Comparison of ENCODE assay signal across 23 cellular contexts in the genomic region with DNA sequence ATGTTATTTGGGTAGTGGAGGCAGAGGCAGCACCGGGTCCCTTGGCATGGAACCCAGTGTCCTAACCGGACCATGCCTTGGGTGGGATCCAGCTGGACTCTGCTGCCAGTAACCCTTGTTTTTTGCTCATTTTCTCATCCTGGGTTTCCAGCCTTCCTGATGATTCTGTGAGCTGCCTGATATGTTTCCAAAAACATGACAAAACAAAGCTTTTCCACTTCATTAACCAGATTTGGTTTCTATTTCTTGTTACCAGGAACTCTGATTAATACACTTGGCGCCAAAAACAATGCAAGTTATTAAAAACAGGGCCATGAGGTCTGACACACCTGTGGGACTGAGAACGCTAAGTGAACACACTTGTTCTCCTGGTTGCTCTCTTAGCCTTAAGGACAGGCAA. TPM values are rescaled to one million over a fixed set of nuclear protein-coding genes. Genes with fewer than 3 reads are reported as not detected.
DNase-seq lines count a peak whose midpoint lies in the region; ATAC-seq, FAIRE-seq and TF ChIP-seq lines count a peak whose summit lies in the region.
"Had no signal": no experiment of that assay in that cellular context is flagged by ENCODE, and none has a peak within 500 bp of the region (broad histone marks: within the 10 kb centered on the region; RNA-seq: fewer than 3 reads in every experiment).

No MANE protein-coding gene starts in this region.

- H3K9me3 ChIP-seq in astrocyte (ENCODE audit: insufficient read depth, low read depth, low read length) (peaks cover 6% of the 10 kb centered on the region), esophagus (ENCODE audit: control insufficient read depth in 2 of 2, insufficient read depth in 1 of 2, low read depth in 1 of 2, low read length in 1 of 2) (peaks cover 0 to 5% of the 10 kb centered on the region in 2 donors), neural progenitor cell (ENCODE audit: low read depth) (peaks cover 8% of the 10 kb centered on the region), transverse colon (no peaks in the 10 kb centered on the region)
- H3K9me3 ChIP-seq: SJCRH30 had no signal

- no peaks in the 10 kb centered on the region for H3K4me1 Mint-ChIP-seq in astrocyte (ENCODE audit: low read depth, unreplicated experiment)
- peaks cover 8% of the 10 kb centered on the region for H3K4me1 Mint-ChIP-seq in neural progenitor cell
- H3K4me1 Mint-ChIP-seq in activated T-cell treated with anti-CD3 and anti-CD28 coated beads, Interleukin-2, amount 50 U/mL, for 72 hours (ENCODE audit: low read depth), result peaks cover 6% of the 10 kb centered on the region

- H3K27ac Mint-ChIP-seq in astrocyte (ENCODE audit: unreplicated experiment), result no peak overlapping the region
- H3K27ac Mint-ChIP-seq in neural progenitor cell, result peak overlapping the region; percentile 83
- H3K27ac Mint-ChIP-seq in activated T-cell treated with anti-CD3 and anti-CD28 coated beads, Interleukin-2, amount 50 U/mL, for 72 hours, result no peak overlapping the region
- H3K27ac Mint-ChIP-seq: CD8-positive, alpha-beta T cell had no signal

- no peak overlapping the region for H3K27ac ChIP-seq in astrocyte (ENCODE audit: low read depth, low read length)
- H3K27ac ChIP-seq in esophagus (ENCODE audit: low read depth in 2 of 2, low read length in 1 of 2), result peak overlapping the region; percentile 56 to 61
- H3K27ac ChIP-seq in neural progenitor cell, result no peak overlapping the region
- H3K27ac ChIP-seq in transverse colon, result no peak overlapping the region
- H3K27ac ChIP-seq: SJCRH30 had no signal

- H2AFZ ChIP-seq in astrocyte (ENCODE audit: low read depth, low read length), result no peak overlapping the region
- no peak overlapping the region for H2AFZ ChIP-seq in neural progenitor cell (replicated peaks)

- no peak for ATAC-seq in activated T-cell treated with anti-CD3 and anti-CD28 coated beads, Interleukin-2, amount 50 U/mL, for 72 hours (replicated peaks in 1 of 2)
- no peak for ATAC-seq in HG02885 (IDR thresholded peaks at IDR 0.05; ENCODE audit: poor library complexity, unreplicated experiment)
- ATAC-seq: CD8-positive, alpha-beta T cell; Panc1 had no signal

- H3K4me3 Mint-ChIP-seq in astrocyte (ENCODE audit: unreplicated experiment) (no peak overlapping the region), neural progenitor cell (no peak overlapping the region)
- H3K4me3 Mint-ChIP-seq in activated T-cell treated with anti-CD3 and anti-CD28 coated beads, Interleukin-2, amount 50 U/mL, for 72 hours, result no peak overlapping the region
- H3K4me3 Mint-ChIP-seq: CD8-positive, alpha-beta T cell had no signal

- H4K20me1 ChIP-seq in astrocyte (ENCODE audit: insufficient read depth, low read length) (no peaks in the 10 kb centered on the region), neural progenitor cell (ENCODE audit: low read depth) (no peaks in the 10 kb centered on the region)

- no peak overlapping the region for H3K4me2 ChIP-seq in astrocyte (ENCODE audit: low read length)
- no peak overlapping the region for H3K4me2 ChIP-seq in neural progenitor cell

- H3K36me3 ChIP-seq in astrocyte (ENCODE audit: insufficient read depth, low read length) (no peaks in the 10 kb centered on the region), esophagus (ENCODE audit: control insufficient read depth in 2 of 2, insufficient read depth in 2 of 2, low read length in 1 of 2) (no peaks in the 10 kb centered on the region), neural progenitor cell (no peaks in the 10 kb centered on the region), transverse colon (no peaks in the 10 kb centered on the region)
- H3K36me3 ChIP-seq: SJCRH30 had no signal

- H3K9ac ChIP-seq in astrocyte (ENCODE audit: low read length) (no peak overlapping the region), neural progenitor cell (no peak overlapping the region)

- no peaks in the 10 kb centered on the region for H3F3A ChIP-seq in neural progenitor cell (ENCODE audit: low read depth)

- no peak overlapping the region for H3K4me3 ChIP-seq in astrocyte (ENCODE audit: insufficient read depth, low read depth, low read length)
- no peak overlapping the region for H3K4me3 ChIP-seq in esophagus (ENCODE audit: low read depth in 1 of 2, low read length in 2 of 2)
- no peak overlapping the region for H3K4me3 ChIP-seq in neural progenitor cell
- H3K4me3 ChIP-seq in transverse colon, result no peak overlapping the region
- H3K4me3 ChIP-seq: SJCRH30 had no signal

- intact Hi-C loops in transverse colon (cut with DNase I; ENCODE audit: low total_unique reads), result no loop called here

- no peak for TF ChIP-seq EP300 in transverse colon (IDR thresholded peaks at IDR 0.05; ENCODE audit: low read depth)

- no peaks in the 10 kb centered on the region for H3K27me3 ChIP-seq in astrocyte (ENCODE audit: insufficient read depth, low read length)
- no peaks in the 10 kb centered on the region for H3K27me3 ChIP-seq in esophagus (ENCODE audit: control insufficient read depth in 1 of 2, insufficient read depth in 2 of 2, low read length in 2 of 2)
- H3K27me3 ChIP-seq in neural progenitor cell, result no peaks in the 10 kb centered on the region
- no peaks in the 10 kb centered on the region for H3K27me3 ChIP-seq in transverse colon
- H3K27me3 ChIP-seq: SJCRH30 had no signal

- H3K79me2 ChIP-seq in astrocyte (ENCODE audit: insufficient read depth, low read length), result no peaks in the 10 kb centered on the region
- H3K79me2 ChIP-seq in neural progenitor cell (ENCODE audit: low read depth), result no peaks in the 10 kb centered on the region

- WGBS in esophagus, 2 donors, result 25 to 48% methylated on average over 4 of the region's 4 CpGs
- WGBS in transverse colon (ENCODE audit: low coverage in 1 of 2), 2 donors, result 74 to 79% methylated on average over 3 to 4 of the region's 4 CpGs

- TF ChIP-seq CTCF in astrocyte (IDR thresholded peaks at IDR 0.05; ENCODE audit: insufficient read depth, low read depth, low read length) (no peak), neural progenitor cell (IDR thresholded peaks at IDR 0.05) (no peak), transverse colon (IDR thresholded peaks at IDR 0.05) (no peak)

- H3K36me3 Mint-ChIP-seq in astrocyte (ENCODE audit: low read depth, unreplicated experiment) (peaks cover 2% of the 10 kb centered on the region), neural progenitor cell (no peaks in the 10 kb centered on the region)
- H3K36me3 Mint-ChIP-seq in activated T-cell treated with anti-CD3 and anti-CD28 coated beads, Interleukin-2, amount 50 U/mL, for 72 hours (ENCODE audit: insufficient read depth in 2 of 2), result no peaks in the 10 kb centered on the region
- H3K36me3 Mint-ChIP-seq: CD8-positive, alpha-beta T cell had no signal

- H3K27me3 Mint-ChIP-seq in astrocyte (ENCODE audit: low read depth, unreplicated experiment), result no peaks in the 10 kb centered on the region
- H3K27me3 Mint-ChIP-seq in neural progenitor cell (ENCODE audit: insufficient read depth, low read depth), result no peaks in the 10 kb centered on the region
- H3K27me3 Mint-ChIP-seq in activated T-cell treated with anti-CD3 and anti-CD28 coated beads, Interleukin-2, amount 50 U/mL, for 72 hours (ENCODE audit: low read depth), result peaks cover 4% of the 10 kb centered on the region

- TF ChIP-seq POLR2A in transverse colon (IDR thresholded peaks at IDR 0.05), result no peak

- H3K9me3 Mint-ChIP-seq in astrocyte (ENCODE audit: unreplicated experiment) (peaks cover 12% of the 10 kb centered on the region), neural progenitor cell (peaks cover 12% of the 10 kb centered on the region)
- no peaks in the 10 kb centered on the region for H3K9me3 Mint-ChIP-seq in activated T-cell treated with anti-CD3 and anti-CD28 coated beads, Interleukin-2, amount 50 U/mL, for 72 hours
- H3K9me3 Mint-ChIP-seq: CD8-positive, alpha-beta T cell had no signal

- FAIRE-seq in astrocyte (lab: Jason Lieb, UNC), result no peak
- FAIRE-seq: GM19239, H54 had no signal

- H3K4me1 ChIP-seq in astrocyte (ENCODE audit: insufficient read depth, low read length), result no peaks in the 10 kb centered on the region
- peaks cover 0 to 3% of the 10 kb centered on the region in 2 donors for H3K4me1 ChIP-seq in esophagus (ENCODE audit: control insufficient read depth in 2 of 2, insufficient read depth in 2 of 2, low read length in 1 of 2)
- no peaks in the 10 kb centered on the region for H3K4me1 ChIP-seq in neural progenitor cell
- no peaks in the 10 kb centered on the region for H3K4me1 ChIP-seq in transverse colon
- H3K4me1 ChIP-seq: SJCRH30 had no signal

- in situ Hi-C loops in G401 (cut with HindIII; ENCODE audit: low sequenced_read_pairs) (no loop called here), transverse colon (cut with MboI; ENCODE audit: low pct_ligation_motif_present in 1 of 4, low pct_unique_long_range_greater_than_20kb in 1 of 4, low sequenced_read_pairs in 3 of 4) (loop anchor here in 1 of 4 donors (25.0 kb wide), 1 partner anchor 97 kb away; no protein-coding TSS in a partner anchor)

- DNase-seq in G401 (ENCODE audit: low spot score) (peak; percentile 60), astrocyte (ENCODE audit: low read depth) (peak; percentile 38), neural progenitor cell (ENCODE audit: low spot score) (no peak), NCI-H524 treated with DMSO at 0.1 percent for 48 hours (lab: John Stamatoyannopoulos, UW) (no peak), transverse colon (no peak)
- no peak for DNase-seq in activated T-cell treated with anti-CD3 and anti-CD28 coated beads, Interleukin-2, amount 50 U/mL, for 72 hours
- DNase-seq: AML-193; CD8-positive, alpha-beta T cell; GF-D8; Kasumi-1; MM.1S; NCI-H1048; NCI-H1436; NCI-H1930; NCI-H2227 treated with DMSO at 0.1 percent for 48 hours; NCI-H510A; NCI-H748 treated with DMSO at 0.1 percent for 48 hours; SJCRH30 had no signal

RNA-seq across cellular contexts. Expression of a gene that starts 32.8 kb away (rescaled TPM):
- 34.5 and 48.7 TPM in 2 replicates for total RNA-seq in G401 (2014; rRNA removed; shearing (Covaris generic))
- total RNA-seq in astrocyte (55.2 and 58.4 TPM in 2 replicates), neural progenitor cell (ENCODE audit: low replicate concordance) (22.2 and 33.3 TPM in 2 replicates), transverse colon (10 to 100 TPM; 31.4 to 90.1 (median 44.6) TPM)
- polyA plus RNA-seq in esophagus, result 10 to 100 TPM; 13.9 to 17.4 TPM
- total RNA-seq in activated T-cell treated with anti-CD3 and anti-CD28 coated beads, Interleukin-2, amount 50 U/mL, for 72 hours, result 1 to 10 TPM; 3.2 to 6.5 TPM

Comparison
In these comparisons a context has a peak if more than half of its experiments do, and no peak if none do; other contexts are left out.
1. DNase-seq: peak in G401 (single experiment) and astrocyte (single experiment); none in neural progenitor cell (single experiment), NCI-H524 treated with DMSO at 0.1 percent for 48 hours (single experiment), activated T-cell treated with anti-CD3 and anti-CD28 coated beads, Interleukin-2, amount 50 U/mL, for 72 hours (0 of 2) and transverse colon (single experiment).
2. H3K27ac ChIP-seq: peak in esophagus (2 of 2); none in astrocyte (single experiment), neural progenitor cell (single experiment) and transverse colon (0 of 4).